ENCODE assay signal across 10 cellular contexts in genomic region chr4:100848865-100849264, GRCh38.
DNase-seq lines count a peak whose midpoint lies in the region; ATAC-seq and TF ChIP-seq lines count a peak whose summit lies in the region.
"Had no signal": no experiment of that assay in that cellular context is flagged by ENCODE, and none has a peak within 500 bp of the region (broad histone marks: within the 10 kb centered on the region; RNA-seq: fewer than 3 reads in every experiment).

No MANE protein-coding gene starts in this region.

- no peaks in the 10 kb centered on the region for H3K36me3 ChIP-seq in colonic mucosa
- no peaks in the 10 kb centered on the region for H3K36me3 ChIP-seq in smooth muscle cell (ENCODE audit: low read depth)

- ATAC-seq in GM21367 (IDR thresholded peaks at IDR 0.05; ENCODE audit: unreplicated experiment) (peak; percentile 90), HG03571 (IDR thresholded peaks at IDR 0.05; ENCODE audit: unreplicated experiment) (peak; percentile 58)

- H3K27me3 ChIP-seq in dorsolateral prefrontal cortex, result no peaks in the 10 kb centered on the region
- no peaks in the 10 kb centered on the region for H3K27me3 ChIP-seq in colonic mucosa
- no peaks in the 10 kb centered on the region for H3K27me3 ChIP-seq in smooth muscle cell (ENCODE audit: low read depth)

- TF ChIP-seq CTCF in GM12874 (IDR thresholded peaks at IDR 0.05; ENCODE audit: insufficient read depth, low read depth, low read length) (peak; percentile 47), dorsolateral prefrontal cortex (IDR thresholded peaks at IDR 0.05 in 54 of 56, conservative IDR thresholded peaks at IDR 0.05 in 2 of 56; ENCODE audit: low read depth in 1 of 56, partially characterized antibody in 56 of 56) (peak in 36 of 56 donors; percentile 6 to 49 (median 23)), colonic mucosa (IDR thresholded peaks at IDR 0.05) (no peak), mesothelial cell of epicardium (IDR thresholded peaks at IDR 0.05; ENCODE audit: unreplicated experiment) (no peak), smooth muscle cell (IDR thresholded peaks at IDR 0.05; ENCODE audit: borderline replicate concordance, insufficient read depth, poor library complexity, severe bottlenecking) (no peak)

- no peak overlapping the region for H2AFZ ChIP-seq in smooth muscle cell (ENCODE audit: low read depth)

- H3F3A ChIP-seq in smooth muscle cell (ENCODE audit: low read depth), result no peaks in the 10 kb centered on the region

- 73% methylated on average over 2 of the region's 2 CpGs for WGBS in smooth muscle cell (ENCODE audit: low lambda C conversion rate)

- H3K4me1 Mint-ChIP-seq in mesothelial cell of epicardium, result no peaks in the 10 kb centered on the region

- peak in 2 of 10 donors; percentile 7 to 17 for DNase-seq in dorsolateral prefrontal cortex
- no peak for DNase-seq in colonic mucosa
- DNase-seq in mesothelial cell of epicardium (ENCODE audit: low spot score in 2 of 2, unreplicated experiment in 2 of 2), result no peak
- DNase-seq in smooth muscle cell (lab: John Stamatoyannopoulos, UW; ENCODE audit: unreplicated experiment), result no peak
- DNase-seq in substantia nigra (lab: John Stamatoyannopoulos, UW), result no peak
- DNase-seq: IMR-90 had no signal

- no peak overlapping the region for H3K9ac ChIP-seq in colonic mucosa (ENCODE audit: low read depth in 2 of 2, low read length in 2 of 2)
- no peak overlapping the region for H3K9ac ChIP-seq in smooth muscle cell (ENCODE audit: low read depth)

- no peak overlapping the region for H3K4me2 ChIP-seq in smooth muscle cell

- no peak overlapping the region for H3K27ac Mint-ChIP-seq in mesothelial cell of epicardium
- H3K27ac Mint-ChIP-seq: dendritic cell treated with granulocyte-macrophage colony-stimulating factor and Interleukin-4, amounts not matched to agents 40 ng/mL and 50 ng/mL, for 4 days had no signal

- H3K27ac ChIP-seq in dorsolateral prefrontal cortex (peak overlapping the region in 56 of 59 donors; percentile 4 to 91 (median 70)), colonic mucosa (no peak overlapping the region), smooth muscle cell (ENCODE audit: low read depth) (no peak overlapping the region), substantia nigra (ENCODE audit: low read depth, low read length, poor library complexity, severe bottlenecking) (no peak overlapping the region)

- H3K36me3 Mint-ChIP-seq in mesothelial cell of epicardium, result no peaks in the 10 kb centered on the region

- H3K9me3 ChIP-seq in colonic mucosa (no peaks in the 10 kb centered on the region), smooth muscle cell (replicated peaks; ENCODE audit: low read depth) (no peaks in the 10 kb centered on the region)

- H3K9me3 Mint-ChIP-seq in mesothelial cell of epicardium, result peaks cover 6% of the 10 kb centered on the region

- no peak overlapping the region for H3K4me3 Mint-ChIP-seq in mesothelial cell of epicardium
- H3K4me3 Mint-ChIP-seq: dendritic cell treated with granulocyte-macrophage colony-stimulating factor and Interleukin-4, amounts not matched to agents 40 ng/mL and 50 ng/mL, for 4 days had no signal

- intact Hi-C loops in dorsolateral prefrontal cortex (cut with DNase I) (no loop called here), colonic mucosa (cut with DNase I) (no loop called here)

- H3K4me3 ChIP-seq in dorsolateral prefrontal cortex, result no peak overlapping the region
- no peak overlapping the region for H3K4me3 ChIP-seq in colonic mucosa
- H3K4me3 ChIP-seq in smooth muscle cell, result no peak overlapping the region

- H3K4me1 ChIP-seq in colonic mucosa (no peaks in the 10 kb centered on the region), smooth muscle cell (ENCODE audit: low read depth) (peaks cover 5% of the 10 kb centered on the region)

- no peaks in the 10 kb centered on the region for H3K27me3 Mint-ChIP-seq in mesothelial cell of epicardium (ENCODE audit: low read depth)
- H3K27me3 Mint-ChIP-seq: dendritic cell treated with granulocyte-macrophage colony-stimulating factor and Interleukin-4, amounts not matched to agents 40 ng/mL and 50 ng/mL, for 4 days had no signal

- H4K20me1 ChIP-seq in smooth muscle cell (ENCODE audit: low read depth), result no peaks in the 10 kb centered on the region

- no peaks in the 10 kb centered on the region for H3K79me2 ChIP-seq in smooth muscle cell (ENCODE audit: low read depth)

Comparison
In these comparisons a context has a peak if more than half of its experiments do, and no peak if none do; other contexts are left out.
1. CTCF ChIP-seq: peak in GM12874 (single experiment) and dorsolateral prefrontal cortex (36 of 56); none in colonic mucosa (single experiment), mesothelial cell of epicardium (single experiment) and smooth muscle cell (single experiment).
2. H3K27ac ChIP-seq: peak in dorsolateral prefrontal cortex (56 of 59); none in colonic mucosa (single experiment), smooth muscle cell (single experiment) and substantia nigra (single experiment).